ENCODE assay signal across 1 cellular context in genomic region chr2:37920570-37920969, GRCh38.
TF ChIP-seq lines count a peak whose summit lies in the region.

No MANE protein-coding gene starts in this region.

TF ChIP-seq in SK-N-SH, 30 proteins besides CTCF, POLR2A, EP300 and RAD21 (continued from another document):
- TF ChIP-seq REST (IDR thresholded peaks at IDR 0.05; ENCODE audit: low read depth, low read length): no peak
- TF ChIP-seq MEF2A (IDR thresholded peaks at IDR 0.05; ENCODE audit: borderline replicate concordance, low read depth): no peak
- no peak for TF ChIP-seq USF1 (IDR thresholded peaks at IDR 0.05; ENCODE audit: borderline replicate concordance, low read depth)
- TF ChIP-seq TEAD4 (IDR thresholded peaks at IDR 0.05; ENCODE audit: borderline replicate concordance, insufficient read depth): peak; percentile 85
- no peak for TF ChIP-seq IRF3 (IDR thresholded peaks at IDR 0.05; ENCODE audit: low read depth, low read length)
- no peak for TF ChIP-seq NRF1 (IDR thresholded peaks at IDR 0.05; ENCODE audit: low read depth, low read length)
- peak; percentile 77; the same call in 1 of the 2 replicates for TF ChIP-seq POLR2AphosphoS5 (IDR thresholded peaks at IDR 0.05; ENCODE audit: low read depth, low read length)
- TF ChIP-seq ELF1 (IDR thresholded peaks at IDR 0.05): no peak
- TF ChIP-seq USF2 (IDR thresholded peaks at IDR 0.05; ENCODE audit: borderline replicate concordance, low read depth, low read length): no peak
- TF ChIP-seq TAF1 (IDR thresholded peaks at IDR 0.05; ENCODE audit: borderline replicate concordance, low read depth, low read length): no peak
- no peak for TF ChIP-seq EZH2phosphoT487 (IDR thresholded peaks at IDR 0.05; ENCODE audit: borderline replicate concordance, low read depth)
- TF ChIP-seq NFIC (IDR thresholded peaks at IDR 0.05; ENCODE audit: borderline replicate concordance): peak; percentile 97
- TF ChIP-seq GATA2 (CRISPR knock-in tag; IDR thresholded peaks at IDR 0.05): no peak
- no peak for TF ChIP-seq GABPA (IDR thresholded peaks at IDR 0.05; ENCODE audit: low read depth)
- TF ChIP-seq PBX3 (IDR thresholded peaks at IDR 0.05): peak; percentile 93
- TF ChIP-seq RCOR1 (IDR thresholded peaks at IDR 0.05; ENCODE audit: low read length): no peak
- TF ChIP-seq ZBTB33 (IDR thresholded peaks at IDR 0.05; ENCODE audit: borderline replicate concordance, low read depth): 0 out of 2 replicates have a peak, but pooled peaks have one; percentile 61
- peak; percentile 95 for TF ChIP-seq TCF12 (IDR thresholded peaks at IDR 0.05)
- TF ChIP-seq FOXM1 (IDR thresholded peaks at IDR 0.05; ENCODE audit: low read depth): peak; percentile 78
- TF ChIP-seq MXI1 (IDR thresholded peaks at IDR 0.05; ENCODE audit: low read depth, low read length): no peak
- TF ChIP-seq CHD2 (IDR thresholded peaks at IDR 0.05; ENCODE audit: low read length, partially characterized antibody): no peak
- 0 out of 2 replicates have a peak, but pooled peaks have one; percentile 19 for TF ChIP-seq MAX (IDR thresholded peaks at IDR 0.05; ENCODE audit: low read depth)
- peak; percentile 66 for TF ChIP-seq JUND (IDR thresholded peaks at IDR 0.05)
- peak; percentile 53; the same call in 1 of the 2 replicates for TF ChIP-seq SIN3A (IDR thresholded peaks at IDR 0.05; ENCODE audit: borderline replicate concordance, low read depth, low read length)
- TF ChIP-seq SMC3 (IDR thresholded peaks at IDR 0.05; ENCODE audit: low read depth, low read length): no peak
- TF ChIP-seq FOSL2 (IDR thresholded peaks at IDR 0.05; ENCODE audit: borderline replicate concordance, low read depth): peak; percentile 67; the same call in 1 of the 2 replicates
- peak; percentile 56; the same call in 1 of the 2 replicates for TF ChIP-seq RXRA (IDR thresholded peaks at IDR 0.05; ENCODE audit: borderline replicate concordance, low read depth)
